In genomic region chr3:173733029-173733652, GRCh38 we compare ENCODE assay signal across 10 cellular contexts.
DNase-seq lines count a peak whose midpoint lies in the region; ATAC-seq, FAIRE-seq and TF ChIP-seq lines count a peak whose summit lies in the region.
"Had no signal": no experiment of that assay in that cellular context is flagged by ENCODE, and none has a peak within 500 bp of the region (broad histone marks: within the 10 kb centered on the region; RNA-seq: fewer than 3 reads in every experiment).

No MANE protein-coding gene starts in this region.

- ATAC-seq in HG02938 (IDR thresholded peaks at IDR 0.05; ENCODE audit: unreplicated experiment) = no peak
- no peak for ATAC-seq in stimulated activated naive B cell treated with anti-CD40 and anti-IgM and Interleukin-4, amounts not matched to agents 10 μg/mL and 1 μg/mL and 100 μg/mL, for 72 hours (replicated peaks)
- ATAC-seq in activated T-helper 17 cell treated with anti-CD3 and anti-CD28 coated beads, Interleukin-2, amount 50 U/mL, for 72 hours (replicated peaks) = no peak
- ATAC-seq: activated CD4-positive, CD25-positive, alpha-beta regulatory T cell treated with anti-CD3 and anti-CD28 coated beads, Interleukin-2, amount 50 U/mL, for 24 hours had no signal

- no peak overlapping the region for H3K4me3 ChIP-seq in bronchial epithelial cell (ENCODE audit: low read depth, low read length)

- FAIRE-seq in G401.6 (lab: Jason Lieb, UNC) = peak; percentile 85
- no peak for FAIRE-seq in bronchial epithelial cell (lab: Jason Lieb, UNC)
- FAIRE-seq: H1 had no signal

- H3K4me3 Mint-ChIP-seq in nephron progenitor cell = no peak overlapping the region
- no peak overlapping the region for H3K4me3 Mint-ChIP-seq in stimulated activated naive B cell treated with anti-CD40 and anti-IgM and Interleukin-4, amounts not matched to agents 10 μg/mL and 1 μg/mL and 100 μg/mL, for 72 hours
- no peak overlapping the region for H3K4me3 Mint-ChIP-seq in activated T-helper 17 cell treated with anti-CD3 and anti-CD28 coated beads, Interleukin-2, amount 50 U/mL, for 72 hours

- intact Hi-C loops in posterior vena cava (cut with DNase I) = no loop called here

- no peaks in the 10 kb centered on the region for H3K4me1 Mint-ChIP-seq in nephron progenitor cell
- H3K4me1 Mint-ChIP-seq in stimulated activated naive B cell treated with anti-CD40 and anti-IgM and Interleukin-4, amounts not matched to agents 10 μg/mL and 1 μg/mL and 100 μg/mL, for 72 hours = no peaks in the 10 kb centered on the region
- H3K4me1 Mint-ChIP-seq in activated T-helper 17 cell treated with anti-CD3 and anti-CD28 coated beads, Interleukin-2, amount 50 U/mL, for 72 hours = no peaks in the 10 kb centered on the region

- no peaks in the 10 kb centered on the region for H3K9me3 Mint-ChIP-seq in nephron progenitor cell
- no peaks in the 10 kb centered on the region for H3K9me3 Mint-ChIP-seq in stimulated activated naive B cell treated with anti-CD40 and anti-IgM and Interleukin-4, amounts not matched to agents 10 μg/mL and 1 μg/mL and 100 μg/mL, for 72 hours
- H3K9me3 Mint-ChIP-seq in activated T-helper 17 cell treated with anti-CD3 and anti-CD28 coated beads, Interleukin-2, amount 50 U/mL, for 72 hours = peaks cover 3% of the 10 kb centered on the region

- no peaks in the 10 kb centered on the region for H3K27me3 ChIP-seq in bronchial epithelial cell (ENCODE audit: control insufficient read depth, insufficient read depth, low read length)

- H3K27ac Mint-ChIP-seq in nephron progenitor cell = no peak overlapping the region
- no peak overlapping the region for H3K27ac Mint-ChIP-seq in stimulated activated naive B cell treated with anti-CD40 and anti-IgM and Interleukin-4, amounts not matched to agents 10 μg/mL and 1 μg/mL and 100 μg/mL, for 72 hours
- H3K27ac Mint-ChIP-seq in activated T-helper 17 cell treated with anti-CD3 and anti-CD28 coated beads, Interleukin-2, amount 50 U/mL, for 72 hours = no peak overlapping the region

- H3K27me3 Mint-ChIP-seq in nephron progenitor cell (ENCODE audit: low read depth, poor library complexity) = no peaks in the 10 kb centered on the region
- H3K27me3 Mint-ChIP-seq in stimulated activated naive B cell treated with anti-CD40 and anti-IgM and Interleukin-4, amounts not matched to agents 10 μg/mL and 1 μg/mL and 100 μg/mL, for 72 hours = no peaks in the 10 kb centered on the region
- H3K27me3 Mint-ChIP-seq in activated T-helper 17 cell treated with anti-CD3 and anti-CD28 coated beads, Interleukin-2, amount 50 U/mL, for 72 hours = no peaks in the 10 kb centered on the region

- TF ChIP-seq CTCF in bronchial epithelial cell (IDR thresholded peaks at IDR 0.05; ENCODE audit: insufficient read depth, low read length, severe bottlenecking) (peak; percentile 32), nephron progenitor cell (IDR thresholded peaks at IDR 0.05) (peak; percentile 42)

- no peaks in the 10 kb centered on the region for H3K36me3 Mint-ChIP-seq in nephron progenitor cell (ENCODE audit: low read depth)
- H3K36me3 Mint-ChIP-seq in stimulated activated naive B cell treated with anti-CD40 and anti-IgM and Interleukin-4, amounts not matched to agents 10 μg/mL and 1 μg/mL and 100 μg/mL, for 72 hours = no peaks in the 10 kb centered on the region
- H3K36me3 Mint-ChIP-seq in activated T-helper 17 cell treated with anti-CD3 and anti-CD28 coated beads, Interleukin-2, amount 50 U/mL, for 72 hours (ENCODE audit: low read depth) = no peaks in the 10 kb centered on the region

- DNase-seq in NCI-H1105 (lab: John Stamatoyannopoulos, UW) (peak; percentile 28), bronchial epithelial cell (ENCODE audit: low read depth) (peak; percentile 43), nephron progenitor cell (no peak), posterior vena cava (ENCODE audit: low spot score) (no peak)
- DNase-seq in stimulated activated naive B cell treated with anti-CD40 and anti-IgM and Interleukin-4, amounts not matched to agents 10 μg/mL and 1 μg/mL and 100 μg/mL, for 72 hours = no peak

- H3K36me3 ChIP-seq in bronchial epithelial cell (ENCODE audit: control insufficient read depth, insufficient read depth, low read length) = no peaks in the 10 kb centered on the region

Comparison
In these comparisons a context has a peak if more than half of its experiments do, and no peak if none do; other contexts are left out.
1. DNase-seq: peak in NCI-H1105 (single experiment) and bronchial epithelial cell (single experiment); none in nephron progenitor cell (single experiment), stimulated activated naive B cell treated with anti-CD40 and anti-IgM and Interleukin-4, amounts not matched to agents 10 μg/mL and 1 μg/mL and 100 μg/mL, for 72 hours (single experiment) and posterior vena cava (single experiment).